32 cellular contexts compared by ENCODE assay signal in the genomic region with DNA sequence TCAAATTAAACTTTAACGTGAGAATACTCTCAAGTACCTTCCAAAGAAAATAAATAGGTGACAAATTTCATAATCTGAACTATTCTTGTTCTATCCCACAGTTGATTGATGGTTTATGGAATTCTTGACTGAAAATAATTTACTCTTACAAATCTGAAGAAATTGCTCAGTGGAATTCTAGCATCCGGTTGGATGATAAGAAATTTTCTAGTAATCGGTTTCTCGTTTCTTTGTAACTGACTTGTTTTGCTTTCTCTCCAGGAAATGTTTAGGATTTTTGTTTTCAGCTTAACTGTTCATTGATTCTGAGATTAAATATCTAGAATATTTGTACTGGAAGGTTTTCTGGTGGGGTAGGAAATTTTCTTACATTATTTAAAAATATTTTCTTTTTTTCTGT.
"Had no signal": no experiment of that assay in that cellular context is flagged by ENCODE, and none has a peak within 500 bp of the region (broad histone marks: within the 10 kb centered on the region; RNA-seq: fewer than 3 reads in every experiment).

No MANE protein-coding gene starts in this region.

- H3K27ac ChIP-seq: ascending aorta, cardiac muscle cell, WERI-Rb-1 had no signal

- H3K4me3 Mint-ChIP-seq: activated B cell treated with CpG ODN at 0.5 μM for 24 hours; activated CD4-positive, alpha-beta memory T cell treated with anti-CD3 and anti-CD28 coated beads for 36 hours; activated CD4-positive, alpha-beta T cell treated with anti-CD3 and anti-CD28 coated beads, Interleukin-2, amount 10 ng/mL, durations not matched to agents 24 days and 14 days; activated CD8-positive, alpha-beta T cell treated with anti-CD3 and anti-CD28 coated beads for 36 hours; activated naive CD4-positive, alpha-beta T cell treated with anti-CD3 and anti-CD28 coated beads, Interleukin-2, amount 10 ng/mL, durations not matched to agents 7 days and 5 days; activated naive CD4-positive, alpha-beta T cell treated with anti-CD3 and anti-CD28 coated beads, Interleukin-2, amount 50 U/mL, for 24 hours; activated naive CD8-positive, alpha-beta T cell; activated naive CD8-positive, alpha-beta T cell treated with anti-CD3 and anti-CD28 coated beads, Interleukin-2, amount 10 ng/mL, durations not matched to agents 7 days and 5 days; activated naive CD8-positive, alpha-beta T cell treated with anti-CD3 and anti-CD28 coated beads, Interleukin-2, amount 50 U/mL, for 24 hours; brain; T-cell; T-helper 17 cell had no signal

- FAIRE-seq: bronchial epithelial cell had no signal

- H3K36me3 Mint-ChIP-seq: activated CD4-positive, alpha-beta memory T cell treated with anti-CD3 and anti-CD28 coated beads for 36 hours; activated naive CD4-positive, alpha-beta T cell treated with anti-CD3 and anti-CD28 coated beads, Interleukin-2, amount 10 ng/mL, durations not matched to agents 7 days and 5 days; activated naive CD4-positive, alpha-beta T cell treated with anti-CD3 and anti-CD28 coated beads, Interleukin-2, amount 50 U/mL, for 24 hours; activated naive CD8-positive, alpha-beta T cell; activated naive CD8-positive, alpha-beta T cell treated with anti-CD3 and anti-CD28 coated beads, Interleukin-2, amount 10 ng/mL, durations not matched to agents 7 days and 5 days; brain; T-cell had no signal

- H3K27me3 Mint-ChIP-seq: activated B cell treated with CpG ODN at 0.5 μM for 24 hours; activated CD4-positive, alpha-beta memory T cell treated with anti-CD3 and anti-CD28 coated beads for 36 hours; activated CD4-positive, alpha-beta T cell treated with anti-CD3 and anti-CD28 coated beads, Interleukin-2, amount 10 ng/mL, durations not matched to agents 24 days and 14 days; activated CD8-positive, alpha-beta T cell treated with anti-CD3 and anti-CD28 coated beads for 36 hours; activated naive CD4-positive, alpha-beta T cell treated with anti-CD3 and anti-CD28 coated beads, Interleukin-2, amount 10 ng/mL, durations not matched to agents 7 days and 5 days; activated naive CD4-positive, alpha-beta T cell treated with anti-CD3 and anti-CD28 coated beads, Interleukin-2, amount 50 U/mL, for 24 hours; activated naive CD8-positive, alpha-beta T cell; activated naive CD8-positive, alpha-beta T cell treated with anti-CD3 and anti-CD28 coated beads, Interleukin-2, amount 10 ng/mL, durations not matched to agents 7 days and 5 days; activated naive CD8-positive, alpha-beta T cell treated with anti-CD3 and anti-CD28 coated beads, Interleukin-2, amount 50 U/mL, for 24 hours; brain; T-cell; T-helper 17 cell had no signal

- H3K27ac Mint-ChIP-seq: activated B cell treated with CpG ODN at 0.5 μM for 24 hours; activated CD4-positive, alpha-beta memory T cell treated with anti-CD3 and anti-CD28 coated beads for 36 hours; activated CD4-positive, alpha-beta T cell treated with anti-CD3 and anti-CD28 coated beads, Interleukin-2, amount 10 ng/mL, durations not matched to agents 24 days and 14 days; activated CD8-positive, alpha-beta T cell treated with anti-CD3 and anti-CD28 coated beads for 36 hours; activated naive CD4-positive, alpha-beta T cell treated with anti-CD3 and anti-CD28 coated beads, Interleukin-2, amount 10 ng/mL, durations not matched to agents 7 days and 5 days; activated naive CD4-positive, alpha-beta T cell treated with anti-CD3 and anti-CD28 coated beads, Interleukin-2, amount 50 U/mL, for 24 hours; activated naive CD8-positive, alpha-beta T cell; activated naive CD8-positive, alpha-beta T cell treated with anti-CD3 and anti-CD28 coated beads, Interleukin-2, amount 10 ng/mL, durations not matched to agents 7 days and 5 days; activated naive CD8-positive, alpha-beta T cell treated with anti-CD3 and anti-CD28 coated beads, Interleukin-2, amount 50 U/mL, for 24 hours; activated T-helper 2 cell treated with anti-CD3 and anti-CD28 coated beads, Interferon-gamma antibody, Interleukin-2, Interleukin-4, amounts not matched to agents 10 μg/mL and 5 μg/mL and 100 μg/mL, durations not matched to agents 14 hours and 24 hours and 36 hours; brain; T-cell; T-helper 17 cell had no signal

- H3K4me3 ChIP-seq: ascending aorta, cardiac muscle cell had no signal

- H3K36me3 ChIP-seq: ascending aorta, cardiac muscle cell, WERI-Rb-1 had no signal

- DNase-seq: activated B cell treated with CpG ODN at 0.5 μM for 24 hours; activated CD4-positive, alpha-beta memory T cell treated with anti-CD3 and anti-CD28 coated beads for 36 hours; activated CD4-positive, alpha-beta T cell treated with anti-CD3 and anti-CD28 coated beads for 4 hours; activated CD4-positive, alpha-beta T cell treated with anti-CD3 and anti-CD28 coated beads, Interleukin-2, amount 10 ng/mL, durations not matched to agents 24 days and 14 days; activated CD4-positive, alpha-beta T cell treated with anti-CD3 and anti-CD28 coated beads, Interleukin-2, amount 50 U/mL, for 1 hour; activated CD4-positive, alpha-beta T cell treated with anti-CD3 and anti-CD28 coated beads, Interleukin-2, amount 50 U/mL, for 4 hours; activated CD4-positive, CD25-positive, alpha-beta regulatory T cell treated with anti-CD3 and anti-CD28 coated beads, Interleukin-2, amount 50 U/mL, for 72 hours; activated CD8-positive, alpha-beta memory T cell treated with anti-CD3 and anti-CD28 coated beads, Interleukin-2, amount 50 U/mL, for 4 hours; activated CD8-positive, alpha-beta T cell treated with anti-CD3 and anti-CD28 coated beads for 36 hours; activated effector memory CD4-positive, alpha-beta T cell treated with Interleukin-2 at 50 U/mL for 16 hours; activated gamma-delta T cell; activated naive CD4-positive, alpha-beta T cell treated with anti-CD3 and anti-CD28 coated beads, Interleukin-2, amount 10 ng/mL, durations not matched to agents 7 days and 5 days; activated naive CD4-positive, alpha-beta T cell treated with Interleukin-2 at 50 U/mL for 16 hours; activated naive CD8-positive, alpha-beta T cell treated with anti-CD3 and anti-CD28 coated beads, Interleukin-2, amount 10 ng/mL, durations not matched to agents 7 days and 5 days; activated naive CD8-positive, alpha-beta T cell treated with anti-CD3 and anti-CD28 coated beads, Interleukin-2, amount 50 U/mL, for 24 hours; activated T-cell treated with anti-CD3 and anti-CD28 coated beads for 4 hours; activated T-cell treated with anti-CD3 and anti-CD28 coated beads, Interleukin-2, amount 50 U/mL, for 1 hour; activated T-cell treated with anti-CD3 and anti-CD28 coated beads, Interleukin-2, amount 50 U/mL, for 48 hours; amygdala; anterior cingulate cortex; caudate nucleus; T-cell; T-helper 17 cell; T1000; WERI-Rb-1 had no signal

- H3K4me1 Mint-ChIP-seq: activated B cell treated with CpG ODN at 0.5 μM for 24 hours; activated CD4-positive, alpha-beta T cell treated with anti-CD3 and anti-CD28 coated beads, Interleukin-2, amount 10 ng/mL, durations not matched to agents 24 days and 14 days; activated naive CD4-positive, alpha-beta T cell treated with anti-CD3 and anti-CD28 coated beads, Interleukin-2, amount 10 ng/mL, durations not matched to agents 7 days and 5 days; activated naive CD4-positive, alpha-beta T cell treated with anti-CD3 and anti-CD28 coated beads, Interleukin-2, amount 50 U/mL, for 24 hours; activated naive CD8-positive, alpha-beta T cell treated with anti-CD3 and anti-CD28 coated beads, Interleukin-2, amount 10 ng/mL, durations not matched to agents 7 days and 5 days; activated naive CD8-positive, alpha-beta T cell treated with anti-CD3 and anti-CD28 coated beads, Interleukin-2, amount 50 U/mL, for 24 hours; brain; T-cell; T-helper 17 cell had no signal

- ATAC-seq: activated CD8-positive, alpha-beta T cell treated with anti-CD3 and anti-CD28 coated beads for 36 hours; activated naive CD8-positive, alpha-beta T cell treated with anti-CD3 and anti-CD28 coated beads, Interleukin-2, amount 50 U/mL, for 24 hours; T-cell; T-helper 17 cell had no signal

- H3K9me3 ChIP-seq: ascending aorta had no signal

- H3K27me3 ChIP-seq: ascending aorta, cardiac muscle cell had no signal

- H3K4me1 ChIP-seq: ascending aorta had no signal
